30 cellular contexts compared by ENCODE assay signal in the genomic region with DNA sequence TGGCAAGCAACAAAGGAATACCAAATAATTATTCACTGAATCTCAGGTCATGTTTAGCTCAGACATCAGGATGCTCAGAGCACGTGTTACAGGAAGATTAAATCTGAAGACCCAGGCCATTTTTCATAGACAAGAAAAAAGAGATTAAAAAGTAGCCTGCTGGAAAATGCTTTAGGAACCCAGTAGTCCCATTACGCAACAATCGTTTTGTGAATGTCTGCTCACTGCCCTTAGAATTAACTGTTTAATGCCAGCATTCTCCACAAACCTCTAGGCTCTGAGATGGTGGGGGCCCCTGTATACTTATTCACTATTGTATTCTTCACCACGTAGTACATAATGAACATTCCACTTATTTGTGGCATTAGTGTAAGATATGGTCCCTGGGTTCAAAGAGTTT.
"Had no signal": no experiment of that assay in that cellular context is flagged by ENCODE, and none has a peak within 500 bp of the region (broad histone marks: within the 10 kb centered on the region; RNA-seq: fewer than 3 reads in every experiment).

No MANE protein-coding gene starts in this region.

- H3K4me1 Mint-ChIP-seq: naive thymus-derived CD8-positive, alpha-beta T cell; neural crest cell; stimulated activated effector memory CD8-positive, alpha-beta T cell treated with anti-CD3 and anti-CD28 coated beads, Interleukin-12 subunit alpha, Interleukin-12 subunit beta, amount 100 ng/mL, for 72 hours had no signal

- H3K36me3 ChIP-seq: left lung, lower lobe of right lung, pancreas, prostate gland, sigmoid colon, spleen, suprapubic skin, thoracic aorta, tibial artery, upper lobe of right lung had no signal

- ATAC-seq: left colon; left lung; lower lobe of right lung; naive thymus-derived CD8-positive, alpha-beta T cell; pancreas; right cardiac atrium; stimulated activated effector memory CD8-positive, alpha-beta T cell treated with anti-CD3 and anti-CD28 coated beads, Interleukin-12 subunit alpha, Interleukin-12 subunit beta, amount 100 ng/mL, for 72 hours; upper lobe of right lung had no signal

- H3K9me3 ChIP-seq: left lung, lower lobe of right lung, prostate gland, sigmoid colon, spleen, suprapubic skin, thoracic aorta, tibial artery, upper lobe of right lung had no signal

- H3K4me3 Mint-ChIP-seq: naive thymus-derived CD8-positive, alpha-beta T cell; nephron; neural crest cell; stimulated activated effector memory CD8-positive, alpha-beta T cell treated with anti-CD3 and anti-CD28 coated beads, Interleukin-12 subunit alpha, Interleukin-12 subunit beta, amount 100 ng/mL, for 72 hours; stimulated activated naive CD8-positive, alpha-beta T cell treated with anti-CD3 and anti-CD28 coated beads, Interleukin-15, Interleukin-2, amounts not matched to agents 100 ng/mL and 50 ng/mL, for 24 hours had no signal

- DNase-seq: hippocampal formation; kidney; left colon; left lung; lower lobe of right lung; mammary epithelial cell; mesenchymal stem cell; naive thymus-derived CD8-positive, alpha-beta T cell; nucleus accumbens; pancreas; posterior cingulate gyrus; retina; right cardiac atrium; sigmoid colon; small intestine; spleen; stimulated activated CD4-positive, alpha-beta T cell treated with anti-CD3 and anti-CD28 coated beads, Interleukin-4, amount 100 ng/mL, for 24 hours; stimulated activated naive CD4-positive, alpha-beta T cell; tibial artery; trophoblast cell; upper lobe of right lung had no signal

- H3K36me3 Mint-ChIP-seq: stimulated activated effector memory CD8-positive, alpha-beta T cell treated with anti-CD3 and anti-CD28 coated beads, Interleukin-12 subunit alpha, Interleukin-12 subunit beta, amount 100 ng/mL, for 72 hours had no signal

- H3K27me3 ChIP-seq: left lung, pancreas, sigmoid colon, spleen, suprapubic skin, tibial artery, upper lobe of right lung had no signal

- H3K4me3 ChIP-seq: left lung, lower lobe of right lung, pancreas, prostate gland, sigmoid colon, spleen, suprapubic skin, thoracic aorta, tibial artery, upper lobe of right lung had no signal

- H3K27ac Mint-ChIP-seq: naive thymus-derived CD8-positive, alpha-beta T cell; nephron; stimulated activated effector memory CD8-positive, alpha-beta T cell treated with anti-CD3 and anti-CD28 coated beads, Interleukin-12 subunit alpha, Interleukin-12 subunit beta, amount 100 ng/mL, for 72 hours; stimulated activated naive CD8-positive, alpha-beta T cell treated with anti-CD3 and anti-CD28 coated beads, Interleukin-15, Interleukin-2, amounts not matched to agents 100 ng/mL and 50 ng/mL, for 24 hours had no signal

- H3K4me1 ChIP-seq: left lung, lower lobe of right lung, pancreas, prostate gland, sigmoid colon, spleen, suprapubic skin, tibial artery, upper lobe of right lung had no signal

- FAIRE-seq: islet of Langerhans, kidney, pancreas, small intestine, urothelium cell line had no signal

- H3K27ac ChIP-seq: left lung, lower lobe of right lung, pancreas, prostate gland, sigmoid colon, spleen, suprapubic skin, thoracic aorta, tibial artery, upper lobe of right lung had no signal

- H3K9me3 Mint-ChIP-seq: nephron; neural crest cell; stimulated activated effector memory CD8-positive, alpha-beta T cell treated with anti-CD3 and anti-CD28 coated beads, Interleukin-12 subunit alpha, Interleukin-12 subunit beta, amount 100 ng/mL, for 72 hours; stimulated activated naive CD8-positive, alpha-beta T cell treated with anti-CD3 and anti-CD28 coated beads, Interleukin-15, Interleukin-2, amounts not matched to agents 100 ng/mL and 50 ng/mL, for 24 hours had no signal
